1 cellular context compared by ENCODE assay signal in the genomic region with DNA sequence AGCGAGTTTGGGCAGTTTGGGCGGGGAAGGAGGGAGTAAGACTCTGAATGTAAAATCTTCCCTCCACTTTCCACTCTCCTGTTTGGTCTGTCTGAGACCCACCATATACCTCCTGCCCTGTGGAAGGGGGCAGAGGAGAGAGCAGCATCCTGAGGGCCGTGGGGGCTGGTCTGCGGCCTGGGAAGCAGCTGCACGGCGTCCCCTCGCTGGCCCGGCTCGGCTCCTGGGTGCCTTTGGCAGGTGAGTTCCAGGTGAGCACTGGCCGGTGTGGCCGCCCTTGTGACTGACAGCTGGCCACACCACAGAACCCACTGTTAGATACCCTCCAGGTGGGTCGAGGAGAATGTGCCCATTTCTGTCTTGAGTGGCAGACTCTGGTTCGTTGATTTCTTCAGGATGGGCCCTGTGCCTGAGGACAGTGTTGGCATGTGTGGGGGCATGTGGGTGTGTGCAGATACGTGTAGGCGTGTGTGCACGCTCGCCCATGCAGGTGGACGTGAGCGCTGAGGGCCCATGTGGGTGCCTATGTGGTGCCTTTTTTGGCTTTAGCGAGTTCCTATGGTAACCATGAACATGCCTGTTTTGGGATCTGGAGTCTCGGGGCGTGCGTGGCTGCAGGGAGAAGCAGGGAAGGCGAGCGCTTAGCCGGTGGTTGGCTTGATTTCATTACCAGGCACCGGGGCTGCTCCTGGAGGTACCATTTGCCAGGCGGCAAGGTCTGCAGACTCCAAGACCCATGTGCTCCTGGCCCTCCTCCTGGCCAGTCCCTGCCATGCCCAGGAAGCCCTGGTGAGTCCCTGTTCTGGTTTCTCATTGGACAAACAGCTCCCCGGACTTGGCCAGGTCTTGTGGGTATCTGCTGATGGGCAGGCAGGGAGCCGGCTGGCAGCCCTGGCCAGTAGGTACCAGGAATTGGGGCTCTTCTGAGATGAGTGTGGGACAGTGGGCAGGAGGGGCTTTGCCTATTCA.
TF ChIP-seq lines count a peak whose summit lies in the region.

No MANE protein-coding gene starts in this region.

TF ChIP-seq in IMR-90, 13 proteins besides CTCF, POLR2A, EP300 and RAD21:
- TF ChIP-seq BHLHE40 (IDR thresholded peaks at IDR 0.05; ENCODE audit: low read depth, low read length), result no peak
- no peak for TF ChIP-seq RFX5 (IDR thresholded peaks at IDR 0.05; ENCODE audit: low read depth, low read length)
- TF ChIP-seq FOS (IDR thresholded peaks at IDR 0.05; ENCODE audit: low read depth, low read length), result no peak
- TF ChIP-seq, protein P1, sequence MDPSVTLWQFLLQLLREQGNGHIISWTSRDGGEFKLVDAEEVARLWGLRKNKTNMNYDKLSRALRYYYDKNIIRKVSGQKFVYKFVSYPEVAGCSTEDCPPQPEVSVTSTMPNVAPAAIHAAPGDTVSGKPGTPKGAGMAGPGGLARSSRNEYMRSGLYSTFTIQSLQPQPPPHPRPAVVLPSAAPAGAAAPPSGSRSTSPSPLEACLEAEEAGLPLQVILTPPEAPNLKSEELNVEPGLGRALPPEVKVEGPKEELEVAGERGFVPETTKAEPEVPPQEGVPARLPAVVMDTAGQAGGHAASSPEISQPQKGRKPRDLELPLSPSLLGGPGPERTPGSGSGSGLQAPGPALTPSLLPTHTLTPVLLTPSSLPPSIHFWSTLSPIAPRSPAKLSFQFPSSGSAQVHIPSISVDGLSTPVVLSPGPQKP (IDR thresholded peaks at IDR 0.05; ENCODE audit: borderline replicate concordance, low read depth, low read length), result no peak
- no peak for TF ChIP-seq NFE2L2 (IDR thresholded peaks at IDR 0.05; ENCODE audit: low read depth, low read length)
